ENCODE assay signal across 18 cellular contexts in the genomic region with DNA sequence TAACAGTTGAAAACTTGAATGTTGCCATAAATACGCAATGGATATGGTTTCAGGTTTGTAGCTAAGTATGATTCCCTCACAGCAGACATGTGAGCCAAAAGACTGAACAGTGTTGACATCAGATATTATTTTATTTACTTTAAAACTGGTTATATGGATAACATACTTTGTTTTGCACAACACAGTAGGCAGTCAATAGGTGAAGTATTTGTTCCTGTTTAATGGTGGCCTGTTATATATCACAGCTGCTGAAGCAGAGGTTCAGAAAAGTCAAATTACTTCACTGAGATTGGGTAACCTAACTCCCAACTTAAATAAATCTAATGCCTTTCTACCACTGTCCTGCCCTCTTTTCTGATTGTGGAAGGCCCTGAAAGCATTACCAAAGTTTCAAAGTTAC. TPM values are rescaled to one million over a fixed set of nuclear protein-coding genes. Genes with fewer than 3 reads are reported as not detected.
DNase-seq lines count a peak whose midpoint lies in the region; ATAC-seq and TF ChIP-seq lines count a peak whose summit lies in the region.
"Had no signal": no experiment of that assay in that cellular context is flagged by ENCODE, and none has a peak within 500 bp of the region (broad histone marks: within the 10 kb centered on the region; RNA-seq: fewer than 3 reads in every experiment).

No MANE protein-coding gene starts in this region.

- no peaks in the 10 kb centered on the region for H3K27me3 ChIP-seq in Panc1 (ENCODE audit: control insufficient read depth, insufficient read depth, low read length)
- H3K27me3 ChIP-seq in psoas muscle (ENCODE audit: insufficient read depth in 3 of 3, low read length in 2 of 3) = no peaks in the 10 kb centered on the region
- H3K27me3 ChIP-seq: Peyer's patch had no signal

- DNase-seq in HCEC 1CT (peak; percentile 32), Panc1 (ENCODE audit: low read depth, low spot score) (no peak), fibroblast of villous mesenchyme (ENCODE audit: low read depth) (peak; percentile 90), psoas muscle (no peak), OCI-M2 (lab: John Stamatoyannopoulos, UW; ENCODE audit: unreplicated experiment) (no peak), activated gamma-delta T cell treated with Interleukin-2 at 50 U/mL for 16 hours (no peak), NCI-H524 (lab: John Stamatoyannopoulos, UW) (no peak)
- DNase-seq in NK-92 treated with Interleukin-12 subunit alpha and Interleukin-12 subunit beta, amount 100 ng/mL, for 24 hours (lab: John Stamatoyannopoulos, UW) = no peak
- DNase-seq: GF-D8, MV-4-11, NCI-H1417, NCI-H187 treated with DMSO at 0.1 percent for 48 hours, NCI-H446 treated with DMSO at 0.1 percent for 48 hours, NCI-H748 treated with DMSO at 0.1 percent for 48 hours, Peyer's patch, Right ventricle myocardium superior had no signal

- WGBS in psoas muscle, 3 donors = 28 to 48% (median 36%) methylated on average over 1 of the region's 1 CpG

- no peak for ATAC-seq in Panc1
- peak in 3 of 4 donors; percentile 35 to 56 (median 41) for ATAC-seq in psoas muscle

- H3K27ac ChIP-seq in Panc1 (ENCODE audit: low read length) (peak overlapping the region; percentile 30; the same call in 1 of the 2 replicates), psoas muscle (peak overlapping the region; percentile 71)
- H3K27ac ChIP-seq: C4-2B, Peyer's patch, SK-N-MC had no signal

- no peak for TF ChIP-seq CTCF in Panc1 (IDR thresholded peaks at IDR 0.05)
- TF ChIP-seq CTCF in fibroblast of villous mesenchyme (IDR thresholded peaks at IDR 0.05; ENCODE audit: insufficient read depth, low read depth, low read length) = no peak
- TF ChIP-seq CTCF in psoas muscle (IDR thresholded peaks at IDR 0.05) = no peak

- in situ Hi-C loops in Panc1 (cut with HindIII; ENCODE audit: low pct_unique_long_range_greater_than_20kb, low sequenced_read_pairs) = no loop called here

- BruUV-seq in Panc1 (replicated peaks; lab: Mats Ljungman, UMichigan) = no TSS peak

- intact Hi-C loops in Panc1 (cut with micrococcal nuclease; ENCODE audit: unreplicated experiment) (no loop called here), psoas muscle (cut with DNase I) (loop anchor here (5.0 kb wide), 1 partner anchor 43 kb away; the partner anchor contains the start of gene YAP1 (in 2 of the 2))

- H3K9me3 ChIP-seq in Panc1 (ENCODE audit: control insufficient read depth, insufficient read depth, low read depth, low read length) (no peaks in the 10 kb centered on the region), psoas muscle (no peaks in the 10 kb centered on the region)
- H3K9me3 ChIP-seq: Peyer's patch had no signal

- H3K36me3 ChIP-seq in Panc1 (ENCODE audit: control insufficient read depth, insufficient read depth, low read length) (no peaks in the 10 kb centered on the region), psoas muscle (ENCODE audit: insufficient read depth in 1 of 2, low read depth in 1 of 2) (no peaks in the 10 kb centered on the region)
- H3K36me3 ChIP-seq: Peyer's patch had no signal

- CTCF ChIA-PET in Panc1 (lab: Charles Lee) = interaction anchor here (0.6 kb wide), 1 partner anchor 32 kb away, joined by 7 read pairs; no protein-coding TSS in a partner anchor

- peaks cover 78% of the 10 kb centered on the region for H3K4me1 ChIP-seq in Panc1 (ENCODE audit: control insufficient read depth, insufficient read depth, low read length)
- peaks cover 52% of the 10 kb centered on the region for H3K4me1 ChIP-seq in psoas muscle

- POLR2A ChIA-PET in Panc1 (lab: Charles Lee) = no interaction called here

- no peak overlapping the region for H3K4me3 ChIP-seq in Panc1 (ENCODE audit: low read depth in 2 of 2, low read length in 2 of 2)
- H3K4me3 ChIP-seq in fibroblast of villous mesenchyme (ENCODE audit: low read depth, low read length) = no peak overlapping the region
- peak overlapping the region; percentile 46 for H3K4me3 ChIP-seq in psoas muscle
- H3K4me3 ChIP-seq: Peyer's patch, SK-N-MC had no signal

RNA-seq across cellular contexts. Expression of gene YAP1, which starts 44.6 kb away (rescaled TPM):
- total RNA-seq in Panc1 (2021; ENCODE audit: unreplicated experiment) (158 TPM), fibroblast of villous mesenchyme (127 and 148 TPM in 2 replicates), psoas muscle (100 to 1,000 TPM in 2 of 4 donors, 10 to 100 TPM in 2; 28.6 to 124 (median 82.3) TPM)
- 103 TPM for polyA plus RNA-seq in Panc1 (2012; ENCODE audit: insufficient read length)
- polyA plus RNA-seq in psoas muscle = 10 to 100 TPM; 11.5 to 42.3 (median 32.1) TPM

Comparison
In these comparisons a context has a peak if more than half of its experiments do, and no peak if none do; other contexts are left out.
1. DNase-seq: peak in HCEC 1CT (single experiment) and fibroblast of villous mesenchyme (single experiment); none in Panc1 (single experiment), psoas muscle (0 of 2), OCI-M2 (single experiment), activated gamma-delta T cell treated with Interleukin-2 at 50 U/mL for 16 hours (single experiment), NK-92 treated with Interleukin-12 subunit alpha and Interleukin-12 subunit beta, amount 100 ng/mL, for 24 hours (single experiment) and NCI-H524 (0 of 2).